ENCODE assay signal across 8 cellular contexts in the genomic region with DNA sequence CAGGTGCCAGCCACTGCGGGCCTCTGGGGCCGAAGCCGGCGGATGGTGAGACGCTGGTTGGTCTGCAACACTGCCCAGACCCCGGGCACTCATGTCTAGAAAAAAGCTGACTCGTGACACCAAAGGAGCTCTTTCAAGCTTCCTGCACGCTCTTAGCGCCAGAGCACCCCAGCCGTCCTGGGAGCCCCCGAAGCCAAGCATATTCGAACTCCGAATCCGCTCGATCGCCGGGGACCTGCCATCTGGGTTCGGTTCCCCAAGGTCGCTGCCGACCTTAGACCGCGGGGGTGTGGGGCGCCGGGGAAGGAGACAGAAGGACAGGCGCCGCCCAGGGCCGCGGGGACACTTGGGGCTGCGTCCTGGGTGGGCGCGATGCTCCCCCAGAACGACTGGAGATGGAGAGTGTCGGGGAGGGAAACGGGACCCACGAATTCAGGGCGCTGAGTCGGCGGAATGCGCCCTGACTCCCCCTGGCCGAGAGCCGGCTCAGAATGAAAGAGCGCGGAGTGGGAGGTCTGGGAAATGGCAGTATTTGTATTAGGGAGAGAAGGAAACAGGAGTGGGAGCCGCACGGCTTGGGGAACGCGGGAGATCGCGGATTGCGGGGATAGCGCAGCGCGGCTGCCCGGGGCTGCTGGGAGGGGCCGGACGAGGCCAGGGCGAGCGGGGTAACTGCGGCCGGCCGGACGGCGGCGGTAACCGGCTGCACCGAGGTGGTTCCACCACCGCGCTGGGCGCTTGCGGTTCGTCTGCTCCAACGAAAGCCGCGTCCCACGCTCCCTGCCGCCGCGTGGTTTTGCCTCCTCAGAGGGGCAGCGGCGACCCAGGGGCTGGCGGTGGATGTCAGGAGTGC. TPM values are rescaled to one million over a fixed set of nuclear protein-coding genes. Genes with fewer than 3 reads are reported as not detected.
DNase-seq lines count a peak whose midpoint lies in the region; ATAC-seq, FAIRE-seq and TF ChIP-seq lines count a peak whose summit lies in the region.

No MANE protein-coding gene starts in this region.

- H3K4me3 Mint-ChIP-seq in activated T-helper 1 cell treated with anti-CD3 and anti-CD28 coated beads, Interleukin-12 subunit alpha, Interleukin-12 subunit beta, Interleukin-2, Interleukin-4 antibody, amounts not matched to agents 30 ng/mL and 10 ng/mL and 1 ng/mL, durations not matched to agents 14 hours and 24 hours and 36 hours = peak overlapping the region; percentile 79

- ATAC-seq in HG02678 (IDR thresholded peaks at IDR 0.05; ENCODE audit: unreplicated experiment) (peak; percentile 51), gastroesophageal sphincter (peak; percentile 47)

- TF ChIP-seq CTCF in GM12875 (IDR thresholded peaks at IDR 0.05; ENCODE audit: borderline replicate concordance, insufficient read depth, low read depth, low read length) (no peak), gastroesophageal sphincter (IDR thresholded peaks at IDR 0.05) (peak in 3 of 4 experiments; percentile 18 to 33 (median 28)), neutrophil (IDR thresholded peaks at IDR 0.05) (peak; percentile 14), D721Med (IDR thresholded peaks at IDR 0.05; ENCODE audit: insufficient read depth, missing control alignments) (no peak)

- H3K27me3 Mint-ChIP-seq in activated T-helper 1 cell treated with anti-CD3 and anti-CD28 coated beads, Interleukin-12 subunit alpha, Interleukin-12 subunit beta, Interleukin-2, Interleukin-4 antibody, amounts not matched to agents 30 ng/mL and 10 ng/mL and 1 ng/mL, durations not matched to agents 14 hours and 24 hours and 36 hours (ENCODE audit: insufficient read depth) = peaks cover 60% of the 10 kb centered on the region

- WGBS in gastroesophageal sphincter (ENCODE audit: low coverage in 1 of 2), 2 donors = 1% methylated on average over 10 to 23 of the region's 81 CpGs

- peak overlapping the region in 3 of 4 donors; percentile 18 to 56 (median 22) for H3K27ac ChIP-seq in gastroesophageal sphincter
- no peak overlapping the region for H3K27ac ChIP-seq in neutrophil

- no peaks in the 10 kb centered on the region for H3K9me3 ChIP-seq in gastroesophageal sphincter
- no peaks in the 10 kb centered on the region for H3K9me3 ChIP-seq in neutrophil

- peaks cover 5% of the 10 kb centered on the region for H3K4me1 Mint-ChIP-seq in activated T-helper 1 cell treated with anti-CD3 and anti-CD28 coated beads, Interleukin-12 subunit alpha, Interleukin-12 subunit beta, Interleukin-2, Interleukin-4 antibody, amounts not matched to agents 30 ng/mL and 10 ng/mL and 1 ng/mL, durations not matched to agents 14 hours and 24 hours and 36 hours (ENCODE audit: low read depth)

- intact Hi-C loops in activated T-helper 1 cell treated with anti-CD3 and anti-CD28 coated beads, Interleukin-12 subunit alpha, Interleukin-12 subunit beta, Interleukin-2, Interleukin-4 antibody, amounts not matched to agents 30 ng/mL and 10 ng/mL and 1 ng/mL, durations not matched to agents 14 hours and 24 hours and 36 hours (cut with micrococcal nuclease) = no loop called here

- peaks cover 6 to 56% (median 34%) of the 10 kb centered on the region in 3 donors for H3K4me1 ChIP-seq in gastroesophageal sphincter
- H3K4me1 ChIP-seq in neutrophil (ENCODE audit: control insufficient read depth in 1 of 2, insufficient read depth in 1 of 2, low read depth in 1 of 2, low read length in 1 of 2) = peaks cover 9 to 12% of the 10 kb centered on the region in 2 experiments

- H3K36me3 ChIP-seq in gastroesophageal sphincter (no peaks in the 10 kb centered on the region), neutrophil (no peaks in the 10 kb centered on the region)

- DNase-seq in activated T-helper 1 cell treated with anti-CD3 and anti-CD28 coated beads, Interleukin-12 subunit alpha, Interleukin-12 subunit beta, Interleukin-2, Interleukin-4 antibody, amounts not matched to agents 30 ng/mL and 10 ng/mL and 1 ng/mL, durations not matched to agents 14 hours and 24 hours and 36 hours (ENCODE audit: low spot score) = no peak
- DNase-seq in DMS114 treated with DMSO at 0.1 percent for 48 hours (lab: John Stamatoyannopoulos, UW; ENCODE audit: unreplicated experiment) (no peak), NCI-H1092 (lab: John Stamatoyannopoulos, UW) (no peak), D721Med (ENCODE audit: insufficient read length, low spot score) (no peak)

- no peak for FAIRE-seq in D721Med (lab: Jason Lieb, UNC)

- H3K27me3 ChIP-seq in gastroesophageal sphincter (no peaks in the 10 kb centered on the region), neutrophil (peaks cover 59% of the 10 kb centered on the region)

- H3K27ac Mint-ChIP-seq in activated T-helper 1 cell treated with anti-CD3 and anti-CD28 coated beads, Interleukin-12 subunit alpha, Interleukin-12 subunit beta, Interleukin-2, Interleukin-4 antibody, amounts not matched to agents 30 ng/mL and 10 ng/mL and 1 ng/mL, durations not matched to agents 14 hours and 24 hours and 36 hours = no peak overlapping the region

- no peaks in the 10 kb centered on the region for H3K9me3 Mint-ChIP-seq in activated T-helper 1 cell treated with anti-CD3 and anti-CD28 coated beads, Interleukin-12 subunit alpha, Interleukin-12 subunit beta, Interleukin-2, Interleukin-4 antibody, amounts not matched to agents 30 ng/mL and 10 ng/mL and 1 ng/mL, durations not matched to agents 14 hours and 24 hours and 36 hours

- TF ChIP-seq EP300 in gastroesophageal sphincter (IDR thresholded peaks at IDR 0.05) = no peak

- no peaks in the 10 kb centered on the region for H3K36me3 Mint-ChIP-seq in activated T-helper 1 cell treated with anti-CD3 and anti-CD28 coated beads, Interleukin-12 subunit alpha, Interleukin-12 subunit beta, Interleukin-2, Interleukin-4 antibody, amounts not matched to agents 30 ng/mL and 10 ng/mL and 1 ng/mL, durations not matched to agents 14 hours and 24 hours and 36 hours (ENCODE audit: low read depth)

- H3K4me3 ChIP-seq in GM12875 (ENCODE audit: low read depth, low read length) = peak overlapping the region; percentile 53
- peak overlapping the region; percentile 47 to 68 for H3K4me3 ChIP-seq in gastroesophageal sphincter
- H3K4me3 ChIP-seq in neutrophil (ENCODE audit: low read depth in 1 of 2, low read length in 1 of 2) = peak overlapping the region; percentile 52 to 58

- no peak for TF ChIP-seq POLR2A in gastroesophageal sphincter (IDR thresholded peaks at IDR 0.05)

RNA-seq across cellular contexts. Expression of gene MARCHF6, which starts 20.1 kb away (rescaled TPM):
- 98.8 and 109 TPM in 2 replicates for total RNA-seq in activated T-helper 1 cell treated with anti-CD3 and anti-CD28 coated beads, Interleukin-12 subunit alpha, Interleukin-12 subunit beta, Interleukin-2, Interleukin-4 antibody, amounts not matched to agents 30 ng/mL and 10 ng/mL and 1 ng/mL, durations not matched to agents 14 hours and 24 hours and 36 hours
- total RNA-seq in gastroesophageal sphincter = 100 to 1,000 TPM in 2 of 4 donors, 10 to 100 TPM in 2; 69.9 to 106 (median 93.9) TPM

RNA-seq across cellular contexts. Expression of gene CMBL, which starts 25.7 kb away (rescaled TPM):
- total RNA-seq in activated T-helper 1 cell treated with anti-CD3 and anti-CD28 coated beads, Interleukin-12 subunit alpha, Interleukin-12 subunit beta, Interleukin-2, Interleukin-4 antibody, amounts not matched to agents 30 ng/mL and 10 ng/mL and 1 ng/mL, durations not matched to agents 14 hours and 24 hours and 36 hours = 0.20 and 0.29 TPM in 2 replicates
- 1 to 10 TPM; 2.2 to 7.7 (median 4.4) TPM for total RNA-seq in gastroesophageal sphincter

Comparison
In these comparisons a context has a peak if more than half of its experiments do, and no peak if none do; other contexts are left out.
1. CTCF ChIP-seq: peak in gastroesophageal sphincter (3 of 4) and neutrophil (single experiment); none in GM12875 (single experiment) and D721Med (single experiment).
2. Peak in every context shown above with its lines, with median percentiles within 50 percentile points of each other: H3K4me3 ChIP-seq.